2 cellular contexts compared by ENCODE assay signal in genomic region chr19:40190891-40191835, GRCh38.
TF ChIP-seq lines count a peak whose summit lies in the region.

Gene MAP3K10, plus strand, starts transcription at chr19:40191426. Its CDS starts 606 bp downstream, at chr19:40192032.

TF ChIP-seq in A549, 52 proteins besides CTCF, POLR2A, EP300 and RAD21 (continued from another document):
- TF ChIP-seq JUN (IDR thresholded peaks at IDR 0.05) (peak; percentile 67 to 84; a peak in 4 of 5 replicates), MAX (IDR thresholded peaks at IDR 0.05) (0 out of 2 replicates have a peak, but pooled peaks have one; percentile 37), BHLHE40 (IDR thresholded peaks at IDR 0.05; ENCODE audit: low read depth, low read length) (no peak), ZNF302 (CRISPR knock-in tag; IDR thresholded peaks at IDR 0.05) (no peak), HDAC2 (IDR thresholded peaks at IDR 0.05) (no peak), PHF8 (IDR thresholded peaks at IDR 0.05; ENCODE audit: borderline replicate concordance, low read depth) (peak; percentile 95), CHD2 (IDR thresholded peaks at IDR 0.05; ENCODE audit: low read length, partially characterized antibody) (peak; percentile 19)
- TF ChIP-seq, protein P1, sequence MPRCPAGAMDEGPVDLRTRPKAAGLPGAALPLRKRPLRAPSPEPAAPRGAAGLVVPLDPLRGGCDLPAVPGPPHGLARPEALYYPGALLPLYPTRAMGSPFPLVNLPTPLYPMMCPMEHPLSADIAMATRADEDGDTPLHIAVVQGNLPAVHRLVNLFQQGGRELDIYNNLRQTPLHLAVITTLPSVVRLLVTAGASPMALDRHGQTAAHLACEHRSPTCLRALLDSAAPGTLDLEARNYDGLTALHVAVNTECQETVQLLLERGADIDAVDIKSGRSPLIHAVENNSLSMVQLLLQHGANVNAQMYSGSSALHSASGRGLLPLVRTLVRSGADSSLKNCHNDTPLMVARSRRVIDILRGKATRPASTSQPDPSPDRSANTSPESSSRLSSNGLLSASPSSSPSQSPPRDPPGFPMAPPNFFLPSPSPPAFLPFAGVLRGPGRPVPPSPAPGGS (IDR thresholded peaks at IDR 0.05): peak; percentile 72; the same call in 2 of the 3 replicates
- TF ChIP-seq, protein P2, sequence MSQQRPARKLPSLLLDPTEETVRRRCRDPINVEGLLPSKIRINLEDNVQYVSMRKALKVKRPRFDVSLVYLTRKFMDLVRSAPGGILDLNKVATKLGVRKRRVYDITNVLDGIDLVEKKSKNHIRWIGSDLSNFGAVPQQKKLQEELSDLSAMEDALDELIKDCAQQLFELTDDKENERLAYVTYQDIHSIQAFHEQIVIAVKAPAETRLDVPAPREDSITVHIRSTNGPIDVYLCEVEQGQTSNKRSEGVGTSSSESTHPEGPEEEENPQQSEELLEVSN (IDR thresholded peaks at IDR 0.05; ENCODE audit: borderline replicate concordance, low read depth): peak; percentile 71

TF ChIP-seq in HepG2, 621 proteins besides CTCF, POLR2A, EP300 and RAD21 (continued from another document and continues in another):
- TF ChIP-seq IRF9 (CRISPR knock-in tag; IDR thresholded peaks at IDR 0.05; ENCODE audit: borderline replicate concordance) (peak; percentile 61; the same call in 1 of the 2 replicates), ZNF614 (CRISPR knock-in tag; IDR thresholded peaks at IDR 0.05; ENCODE audit: borderline replicate concordance) (0 out of 2 replicates have a peak, but pooled peaks have one; percentile 15), ZNF317 (CRISPR knock-in tag; IDR thresholded peaks at IDR 0.05) (0 out of 2 replicates have a peak, but pooled peaks have one; percentile 19), ZFY (CRISPR knock-in tag; IDR thresholded peaks at IDR 0.05) (peak; percentile 96), ZNF230 (CRISPR knock-in tag; IDR thresholded peaks at IDR 0.05) (peak; percentile 40; the same call in 1 of the 2 replicates), CREM (IDR thresholded peaks at IDR 0.05) (peak; percentile 22; the same call in 1 of the 2 replicates), CREM (CRISPR knock-in tag; IDR thresholded peaks at IDR 0.05) (no peak), ZSCAN29 (CRISPR knock-in tag; conservative IDR thresholded peaks at IDR 0.05) (no peak), ZNF224 (CRISPR knock-in tag; IDR thresholded peaks at IDR 0.05) (0 out of 2 replicates have a peak, but pooled peaks have one; percentile 31), MXD1 (CRISPR knock-in tag; IDR thresholded peaks at IDR 0.05) (peak; percentile 72; the same call in 1 of the 2 replicates), LCORL (IDR thresholded peaks at IDR 0.05) (no peak), LCORL (CRISPR knock-in tag; IDR thresholded peaks at IDR 0.05) (peak; percentile 84), NONO (IDR thresholded peaks at IDR 0.05) (no peak), NONO (CRISPR knock-in tag; conservative IDR thresholded peaks at IDR 0.05) (0 out of 2 replicates have a peak, but pooled peaks have one; percentile 57), TAF1 (CRISPR knock-in tag; IDR thresholded peaks at IDR 0.05) (0 out of 2 replicates have a peak, but pooled peaks have one; percentile 33), ETV5 (CRISPR knock-in tag; IDR thresholded peaks at IDR 0.05; ENCODE audit: borderline replicate concordance) (no peak), SNAI1 (CRISPR knock-in tag; IDR thresholded peaks at IDR 0.05; ENCODE audit: borderline replicate concordance) (0 out of 2 replicates have a peak, but pooled peaks have one; percentile 47), ZNF550 (CRISPR knock-in tag; IDR thresholded peaks at IDR 0.05; ENCODE audit: borderline replicate concordance) (no peak; the same call in 1 of the 2 replicates), ZSCAN20 (CRISPR knock-in tag; IDR thresholded peaks at IDR 0.05; ENCODE audit: borderline replicate concordance) (no peak), ZBTB7B (CRISPR knock-in tag; IDR thresholded peaks at IDR 0.05) (peak; percentile 95), ZNF782 (CRISPR knock-in tag; IDR thresholded peaks at IDR 0.05; ENCODE audit: borderline replicate concordance) (no peak), DMAP1 (CRISPR knock-in tag; IDR thresholded peaks at IDR 0.05) (peak; percentile 32; the same call in 1 of the 2 replicates), ZNF574 (CRISPR knock-in tag; IDR thresholded peaks at IDR 0.05) (peak; percentile 87), SALL1 (CRISPR knock-in tag; IDR thresholded peaks at IDR 0.05) (peak; percentile 72), NFKB2 (CRISPR knock-in tag; IDR thresholded peaks at IDR 0.05; ENCODE audit: borderline replicate concordance) (peak; percentile 68; the same call in 1 of the 2 replicates), KDM4B (CRISPR knock-in tag; IDR thresholded peaks at IDR 0.05) (peak; percentile 69; the same call in 1 of the 2 replicates), ZMYM3 (CRISPR knock-in tag; IDR thresholded peaks at IDR 0.05) (peak; percentile 75; the same call in 1 of the 2 replicates), TBX2 (CRISPR knock-in tag; IDR thresholded peaks at IDR 0.05; ENCODE audit: borderline replicate concordance) (peak; percentile 70; the same call in 1 of the 2 replicates), ZNF3 (CRISPR knock-in tag; IDR thresholded peaks at IDR 0.05) (peak; percentile 76), HIVEP1 (CRISPR knock-in tag; IDR thresholded peaks at IDR 0.05) (peak; percentile 85), ZNF687 (CRISPR knock-in tag; IDR thresholded peaks at IDR 0.05) (peak; percentile 84; the same call in 1 of the 2 replicates), JARID2 (CRISPR knock-in tag; IDR thresholded peaks at IDR 0.05; ENCODE audit: insufficient replicate concordance) (peak; percentile 84), MEIS2 (CRISPR knock-in tag; IDR thresholded peaks at IDR 0.05) (no peak; the same call in 1 of the 2 replicates), CCDC6 (CRISPR knock-in tag; IDR thresholded peaks at IDR 0.05) (0 out of 2 replicates have a peak, but pooled peaks have one; percentile 22), ZNF883 (CRISPR knock-in tag; IDR thresholded peaks at IDR 0.05; ENCODE audit: not compliant biosample characterization) (peak; percentile 91)
- TF ChIP-seq, protein P3, sequence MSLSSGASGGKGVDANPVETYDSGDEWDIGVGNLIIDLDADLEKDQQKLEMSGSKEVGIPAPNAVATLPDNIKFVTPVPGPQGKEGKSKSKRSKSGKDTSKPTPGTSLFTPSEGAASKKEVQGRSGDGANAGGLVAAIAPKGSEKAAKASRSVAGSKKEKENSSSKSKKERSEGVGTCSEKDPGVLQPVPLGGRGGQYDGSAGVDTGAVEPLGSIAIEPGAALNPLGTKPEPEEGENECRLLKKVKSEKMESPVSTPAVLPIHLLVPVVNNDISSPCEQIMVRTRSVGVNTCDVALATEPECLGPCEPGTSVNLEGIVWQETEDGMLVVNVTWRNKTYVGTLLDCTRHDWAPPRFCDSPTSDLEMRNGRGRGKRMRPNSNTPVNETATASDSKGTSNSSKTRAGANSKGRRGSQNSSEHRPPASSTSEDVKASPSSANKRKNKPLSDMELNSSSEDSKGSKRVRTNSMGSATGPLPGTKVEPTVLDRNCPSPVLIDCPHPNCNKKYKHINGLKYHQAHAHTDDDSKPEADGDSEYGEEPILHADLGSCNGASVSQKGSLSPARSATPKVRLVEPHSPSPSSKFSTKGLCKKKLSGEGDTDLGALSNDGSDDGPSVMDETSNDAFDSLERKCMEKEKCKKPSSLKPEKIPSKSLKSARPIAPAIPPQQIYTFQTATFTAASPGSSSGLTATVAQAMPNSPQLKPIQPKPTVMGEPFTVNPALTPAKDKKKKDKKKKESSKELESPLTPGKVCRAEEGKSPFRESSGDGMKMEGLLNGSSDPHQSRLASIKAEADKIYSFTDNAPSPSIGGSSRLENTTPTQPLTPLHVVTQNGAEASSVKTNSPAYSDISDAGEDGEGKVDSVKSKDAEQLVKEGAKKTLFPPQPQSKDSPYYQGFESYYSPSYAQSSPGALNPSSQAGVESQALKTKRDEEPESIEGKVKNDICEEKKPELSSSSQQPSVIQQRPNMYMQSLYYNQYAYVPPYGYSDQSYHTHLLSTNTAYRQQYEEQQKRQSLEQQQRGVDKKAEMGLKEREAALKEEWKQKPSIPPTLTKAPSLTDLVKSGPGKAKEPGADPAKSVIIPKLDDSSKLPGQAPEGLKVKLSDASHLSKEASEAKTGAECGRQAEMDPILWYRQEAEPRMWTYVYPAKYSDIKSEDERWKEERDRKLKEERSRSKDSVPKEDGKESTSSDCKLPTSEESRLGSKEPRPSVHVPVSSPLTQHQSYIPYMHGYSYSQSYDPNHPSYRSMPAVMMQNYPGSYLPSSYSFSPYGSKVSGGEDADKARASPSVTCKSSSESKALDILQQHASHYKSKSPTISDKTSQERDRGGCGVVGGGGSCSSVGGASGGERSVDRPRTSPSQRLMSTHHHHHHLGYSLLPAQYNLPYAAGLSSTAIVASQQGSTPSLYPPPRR (CRISPR knock-in tag; IDR thresholded peaks at IDR 0.05; ENCODE audit: borderline replicate concordance): 0 out of 2 replicates have a peak, but pooled peaks have one; percentile 52
- TF ChIP-seq, protein P4, sequence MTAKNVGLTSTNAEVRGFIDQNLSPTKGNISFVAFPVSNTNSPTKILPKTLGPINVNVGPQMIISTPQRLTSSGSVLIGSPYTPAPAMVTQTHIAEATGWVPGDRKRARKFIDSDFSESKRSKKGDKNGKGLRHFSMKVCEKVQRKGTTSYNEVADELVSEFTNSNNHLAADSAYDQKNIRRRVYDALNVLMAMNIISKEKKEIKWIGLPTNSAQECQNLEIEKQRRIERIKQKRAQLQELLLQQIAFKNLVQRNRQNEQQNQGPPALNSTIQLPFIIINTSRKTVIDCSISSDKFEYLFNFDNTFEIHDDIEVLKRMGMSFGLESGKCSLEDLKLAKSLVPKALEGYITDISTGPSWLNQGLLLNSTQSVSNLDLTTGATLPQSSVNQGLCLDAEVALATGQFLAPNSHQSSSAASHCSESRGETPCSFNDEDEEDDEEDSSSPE (CRISPR knock-in tag; IDR thresholded peaks at IDR 0.05): peak; percentile 47
- TF ChIP-seq, protein P5, sequence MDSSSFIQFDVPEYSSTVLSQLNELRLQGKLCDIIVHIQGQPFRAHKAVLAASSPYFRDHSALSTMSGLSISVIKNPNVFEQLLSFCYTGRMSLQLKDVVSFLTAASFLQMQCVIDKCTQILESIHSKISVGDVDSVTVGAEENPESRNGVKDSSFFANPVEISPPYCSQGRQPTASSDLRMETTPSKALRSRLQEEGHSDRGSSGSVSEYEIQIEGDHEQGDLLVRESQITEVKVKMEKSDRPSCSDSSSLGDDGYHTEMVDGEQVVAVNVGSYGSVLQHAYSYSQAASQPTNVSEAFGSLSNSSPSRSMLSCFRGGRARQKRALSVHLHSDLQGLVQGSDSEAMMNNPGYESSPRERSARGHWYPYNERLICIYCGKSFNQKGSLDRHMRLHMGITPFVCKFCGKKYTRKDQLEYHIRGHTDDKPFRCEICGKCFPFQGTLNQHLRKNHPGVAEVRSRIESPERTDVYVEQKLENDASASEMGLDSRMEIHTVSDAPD (CRISPR knock-in tag; IDR thresholded peaks at IDR 0.05): no peak
